8 cellular contexts compared by ENCODE assay signal in the genomic region with DNA sequence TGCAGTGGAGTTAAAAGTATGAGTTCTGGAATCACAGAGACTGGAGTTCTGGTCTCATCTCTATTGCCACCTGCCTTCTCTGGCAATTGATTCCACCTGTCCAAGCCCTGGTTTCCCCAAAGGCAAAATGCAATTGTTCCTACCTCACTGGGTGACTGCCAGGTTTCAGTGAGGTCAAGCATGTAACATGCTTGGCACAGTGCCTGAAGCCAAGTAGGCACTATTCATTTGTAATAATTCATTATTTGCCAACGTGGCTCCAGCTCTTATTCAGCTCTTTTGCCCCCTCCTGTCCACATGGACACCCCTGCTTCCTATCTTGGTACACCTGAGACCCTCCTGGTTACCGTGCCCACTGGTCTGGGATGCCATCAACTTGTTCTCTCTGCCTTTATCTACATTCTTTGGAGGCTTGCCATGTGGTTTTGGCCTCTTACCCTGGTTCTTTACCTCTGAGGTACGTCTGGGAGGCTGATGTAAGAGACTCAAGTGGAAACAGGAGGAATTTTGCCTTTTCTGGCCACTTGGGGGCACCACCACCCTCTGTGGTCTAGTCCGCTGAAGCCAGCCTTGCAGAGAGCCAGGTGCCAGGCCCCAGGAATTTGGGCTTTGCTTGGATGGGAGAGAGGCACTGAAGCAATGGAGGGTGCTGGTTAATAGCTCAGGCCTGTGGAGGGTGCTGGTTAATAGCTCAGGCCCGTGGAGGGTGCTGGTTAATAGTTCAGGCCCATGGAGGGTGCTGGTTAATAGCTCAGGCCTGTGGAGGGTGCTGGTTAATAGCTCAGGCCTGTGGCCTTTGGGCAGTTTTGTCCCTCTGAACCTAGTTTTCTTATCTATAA. TPM values are rescaled to one million over a fixed set of nuclear protein-coding genes. Genes with fewer than 3 reads are reported as not detected.
DNase-seq lines count a peak whose midpoint lies in the region; ATAC-seq and TF ChIP-seq lines count a peak whose summit lies in the region.

No MANE protein-coding gene starts in this region.

- H3K4me3 ChIP-seq in SU-DHL-6 (ENCODE audit: insufficient read depth, low read length, poor library complexity, severe bottlenecking) (no peak overlapping the region), adrenal gland (no peak overlapping the region), right atrium auricular region (no peak overlapping the region)

- H3K9me2 ChIP-seq in SU-DHL-6 (replicated peaks; ENCODE audit: insufficient read depth, low read length), result no peaks in the 10 kb centered on the region

- H3K9me3 ChIP-seq in SU-DHL-6 (ENCODE audit: insufficient read depth, low read length) (no peaks in the 10 kb centered on the region), adrenal gland (replicated peaks in 1 of 3) (no peaks in the 10 kb centered on the region), right atrium auricular region (no peaks in the 10 kb centered on the region)

- H3K27me3 ChIP-seq in SU-DHL-6 (ENCODE audit: low read length), result no peaks in the 10 kb centered on the region
- H3K27me3 ChIP-seq in adrenal gland, result peaks cover 11% of the 10 kb centered on the region
- no peaks in the 10 kb centered on the region for H3K27me3 ChIP-seq in right atrium auricular region

- POLR2A ChIA-PET in GM10248 (lab: Yijun Ruan, JAX), result no interaction called here

- TF ChIP-seq CTCF in GM10248 (IDR thresholded peaks at IDR 0.05; ENCODE audit: control extremely low read depth, extremely low read depth, low read depth, missing control alignments) (peak; percentile 76), SU-DHL-6 (IDR thresholded peaks at IDR 0.05; ENCODE audit: insufficient read depth, low read length, poor library complexity, severe bottlenecking) (peak; percentile 82), adrenal gland (IDR thresholded peaks at IDR 0.05) (peak; percentile 53 to 77 (median 67)), right atrium auricular region (IDR thresholded peaks at IDR 0.05) (peak; percentile 57 to 85)

- intact Hi-C loops in adrenal gland (cut with DNase I), result loop anchor here in 1 of 2 donors (2.0 kb wide), 1 partner anchor 119 kb away; no protein-coding TSS in a partner anchor

- H4K20me1 ChIP-seq in SU-DHL-6 (ENCODE audit: low read depth, low read length), result no peaks in the 10 kb centered on the region

- H3K79me2 ChIP-seq in SU-DHL-6 (ENCODE audit: insufficient read depth, low read length), result no peaks in the 10 kb centered on the region

- H3K27ac ChIP-seq in SU-DHL-6 (ENCODE audit: low read depth, low read length) (no peak overlapping the region), adrenal gland (no peak overlapping the region), right atrium auricular region (no peak overlapping the region)

- H3K9ac ChIP-seq in SU-DHL-6 (ENCODE audit: low read length), result no peak overlapping the region

- CTCF ChIA-PET in GM10248 (lab: Yijun Ruan, JAX), result interaction anchor here (0.6 to 3.5 kb wide), 42 partner anchors 9 to 547 kb away, joined by 3 to 40 read pairs (median 4); no protein-coding TSS in a partner anchor

- H3F3A ChIP-seq in SU-DHL-6 (ENCODE audit: insufficient read depth), result no peaks in the 10 kb centered on the region

- H2AFZ ChIP-seq in SU-DHL-6 (ENCODE audit: low read depth, low read length, severe bottlenecking), result no peak overlapping the region

- peak; percentile 76 for DNase-seq in GM10248 (ENCODE audit: extremely low spot score)
- peak; percentile 80 for DNase-seq in NCI-H128 (lab: John Stamatoyannopoulos, UW; ENCODE audit: unreplicated experiment)
- peak; percentile 72 to 94 (median 82) for DNase-seq in adrenal gland
- peak; percentile 85 for DNase-seq in right atrium auricular region (ENCODE audit: low spot score)
- DNase-seq in renal cortical epithelial cell (ENCODE audit: low read depth), result peak; percentile 90

- no peak for TF ChIP-seq POLR2A in adrenal gland (IDR thresholded peaks at IDR 0.05)

- H3K36me3 ChIP-seq in SU-DHL-6 (ENCODE audit: low read length), result no peaks in the 10 kb centered on the region
- H3K36me3 ChIP-seq in adrenal gland (replicated peaks in 1 of 2), result no peaks in the 10 kb centered on the region
- no peaks in the 10 kb centered on the region for H3K36me3 ChIP-seq in right atrium auricular region

- no peak overlapping the region for H3K4me2 ChIP-seq in SU-DHL-6 (ENCODE audit: low read depth, low read length, poor library complexity, severe bottlenecking)

- H3K4me1 ChIP-seq in adrenal gland (replicated peaks in 1 of 2), result peaks cover 6 to 23% of the 10 kb centered on the region in 2 donors
- H3K4me1 ChIP-seq in right atrium auricular region, result peaks cover 0 to 20% of the 10 kb centered on the region in 2 donors

- no peak for ATAC-seq in GM21737 (IDR thresholded peaks at IDR 0.05; ENCODE audit: unreplicated experiment)
- no peak for ATAC-seq in GM19324 (IDR thresholded peaks at IDR 0.05; ENCODE audit: low FRiP score, unreplicated experiment)

- WGBS in adrenal gland, 4 donors, result 8 to 14% (median 11%) methylated on average over 5 of the region's 5 CpGs

RNA-seq across cellular contexts. Expression of a gene that starts 1.7 kb away (rescaled TPM):
- total RNA-seq in adrenal gland (10 to 100 TPM in 1 of 8 donors, 1 to 10 TPM in 6, under 1 TPM in 1; 0.84 to 11.0 (median 3.5) TPM), right atrium auricular region (1 to 10 TPM; 1.4 to 3.7 TPM), renal cortical epithelial cell (2.1 and 4.6 TPM in 2 replicates)
- polyA plus RNA-seq in adrenal gland, result under 1 TPM; 0.42 to 0.84 (median 0.56) TPM

RNA-seq across cellular contexts. Expression of a gene that starts 32.2 kb away (rescaled TPM):
- total RNA-seq in adrenal gland (100 to 1,000 TPM in 2 of 8 donors, 10 to 100 TPM in 6; 24.5 to 115 (median 63.1) TPM), right atrium auricular region (100 to 1,000 TPM in 1 of 2 donors, 10 to 100 TPM in 1; 85.1 to 118 TPM), renal cortical epithelial cell (0.10 TPM in 1 of 2 replicates, not detected in the other)
- 10 to 100 TPM in 2 of 3 donors, 1 to 10 TPM in 1; 8.0 to 47.3 (median 19.1) TPM for polyA plus RNA-seq in adrenal gland

Comparison
In these comparisons a context has a peak if more than half of its experiments do, and no peak if none do; other contexts are left out.
1. RNA of a gene that starts 32.2 kb away (total RNA-seq): 85.1 to 118 TPM in right atrium auricular region and 24.5 to 115 TPM in adrenal gland; 0.10 TPM in renal cortical epithelial cell; every median in the first group is over 10 times any median in the second.
2. Peak in every context shown above with its lines, with median percentiles within 50 percentile points of each other: DNase-seq and CTCF ChIP-seq.